8 cellular contexts compared by ENCODE assay signal in genomic region chr11:27296406-27296994, GRCh38.
DNase-seq lines count a peak whose midpoint lies in the region; ATAC-seq, FAIRE-seq and TF ChIP-seq lines count a peak whose summit lies in the region.

No MANE protein-coding gene starts in this region.

- H3K9me3 Mint-ChIP-seq in activated CD4-positive, alpha-beta T cell treated with anti-CD3 and anti-CD28 coated beads for 36 hours (ENCODE audit: low read depth): peaks cover 10% of the 10 kb centered on the region

- DNase-seq in activated CD4-positive, alpha-beta T cell treated with anti-CD3 and anti-CD28 coated beads for 36 hours: no peak
- DNase-seq in activated CD4-positive, alpha-beta T cell treated with anti-CD3 and anti-CD28 coated beads, Interleukin-2, amount 50 U/mL, for 1 hour: no peak
- DNase-seq in NCI-H146 (lab: John Stamatoyannopoulos, UW) (peak; percentile 61), hepatic stellate cell (ENCODE audit: low spot score) (peak; percentile 29), urothelium cell line (ENCODE audit: low spot score) (peak; percentile 43)

- POLR2A ChIA-PET in activated CD4-positive, alpha-beta T cell treated with anti-CD3 and anti-CD28 coated beads for 36 hours (lab: Charles Lee): no interaction called here

- peaks cover 22% of the 10 kb centered on the region for H3K27me3 Mint-ChIP-seq in activated CD4-positive, alpha-beta T cell treated with anti-CD3 and anti-CD28 coated beads for 36 hours

- H3K4me3 ChIP-seq in WI38 (ENCODE audit: low read depth, low read length): no peak overlapping the region

- peak; percentile 27 for ATAC-seq in activated CD4-positive, alpha-beta T cell treated with anti-CD3 and anti-CD28 coated beads for 36 hours
- ATAC-seq in HG02759 (IDR thresholded peaks at IDR 0.05; ENCODE audit: unreplicated experiment) (peak; percentile 87), GM21360 (IDR thresholded peaks at IDR 0.05; ENCODE audit: unreplicated experiment) (no peak)

- H3K27ac Mint-ChIP-seq in activated CD4-positive, alpha-beta T cell treated with anti-CD3 and anti-CD28 coated beads for 36 hours: no peak overlapping the region

- intact Hi-C loops in activated CD4-positive, alpha-beta T cell treated with anti-CD3 and anti-CD28 coated beads for 36 hours (cut with DNase I, micrococcal nuclease): loop anchor here in 1 of 2 experiments (5.0 kb wide), 1 partner anchor 114 kb away; no protein-coding TSS in a partner anchor

- H3K4me1 Mint-ChIP-seq in activated CD4-positive, alpha-beta T cell treated with anti-CD3 and anti-CD28 coated beads for 36 hours: peaks cover 7% of the 10 kb centered on the region

- TF ChIP-seq CTCF in WI38 (IDR thresholded peaks at IDR 0.05; ENCODE audit: low read depth, low read length): peak; percentile 54; the same call in 1 of the 2 replicates

- FAIRE-seq in urothelium cell line (lab: Jason Lieb, UNC): no peak

- no peak overlapping the region for H3K4me3 Mint-ChIP-seq in activated CD4-positive, alpha-beta T cell treated with anti-CD3 and anti-CD28 coated beads for 36 hours

- CTCF ChIA-PET in activated CD4-positive, alpha-beta T cell treated with anti-CD3 and anti-CD28 coated beads for 36 hours (lab: Charles Lee): interaction anchor here (0.6 to 1.8 kb wide), 6 partner anchors 12 to 849 kb away, joined by 3 to 7 read pairs (median 4); partner anchors contain the start of gene CCDC34

- peaks cover 1% of the 10 kb centered on the region for H3K36me3 Mint-ChIP-seq in activated CD4-positive, alpha-beta T cell treated with anti-CD3 and anti-CD28 coated beads for 36 hours (ENCODE audit: low read depth)

Comparison
In these comparisons a context has a peak if more than half of its experiments do, and no peak if none do; other contexts are left out.
1. DNase-seq: peak in NCI-H146 (single experiment), hepatic stellate cell (single experiment) and urothelium cell line (single experiment); none in activated CD4-positive, alpha-beta T cell treated with anti-CD3 and anti-CD28 coated beads for 36 hours (single experiment) and activated CD4-positive, alpha-beta T cell treated with anti-CD3 and anti-CD28 coated beads, Interleukin-2, amount 50 U/mL, for 1 hour (single experiment).